In genomic region chr16:28195859-28196258, GRCh38 we compare ENCODE assay signal across 17 cellular contexts. TPM values are rescaled to one million over a fixed set of nuclear protein-coding genes. Genes with fewer than 3 reads are reported as not detected.
DNase-seq lines count a peak whose midpoint lies in the region; ATAC-seq and TF ChIP-seq lines count a peak whose summit lies in the region.
"Had no signal": no experiment of that assay in that cellular context is flagged by ENCODE, and none has a peak within 500 bp of the region (broad histone marks: within the 10 kb centered on the region; RNA-seq: fewer than 3 reads in every experiment).

No MANE protein-coding gene starts in this region.

- POLR2A ChIA-PET in CD4-positive, alpha-beta T cell (lab: Charles Lee): no interaction called here
- POLR2A ChIA-PET in naive thymus-derived CD8-positive, alpha-beta T cell (lab: Charles Lee): interaction anchor here (2.0 to 5.1 kb wide), 3 partner anchors 15 to 54 kb away, joined by 10 to 93 read pairs (median 21); partner anchors contain the start of gene XPO6

- H3K9me3 Mint-ChIP-seq in CD4-positive, alpha-beta T cell: no peaks in the 10 kb centered on the region
- no peaks in the 10 kb centered on the region for H3K9me3 Mint-ChIP-seq in GM23338
- no peaks in the 10 kb centered on the region for H3K9me3 Mint-ChIP-seq in activated T-helper 17 cell treated with anti-CD3 and anti-CD28 coated beads, Interleukin-2, amount 50 U/mL, for 72 hours
- no peaks in the 10 kb centered on the region for H3K9me3 Mint-ChIP-seq in naive thymus-derived CD8-positive, alpha-beta T cell

- peaks cover 76% of the 10 kb centered on the region for H3K4me1 Mint-ChIP-seq in CD4-positive, alpha-beta T cell (ENCODE audit: low read depth)
- peaks cover 32% of the 10 kb centered on the region for H3K4me1 Mint-ChIP-seq in GM23338
- peaks cover 46% of the 10 kb centered on the region for H3K4me1 Mint-ChIP-seq in activated T-helper 17 cell treated with anti-CD3 and anti-CD28 coated beads, Interleukin-2, amount 50 U/mL, for 72 hours
- peaks cover 41 to 81% (median 73%) of the 10 kb centered on the region in 4 donors for H3K4me1 Mint-ChIP-seq in naive thymus-derived CD8-positive, alpha-beta T cell

- H3K79me2 ChIP-seq in GM23338 (replicated peaks; ENCODE audit: insufficient read depth): peaks cover 100% of the 10 kb centered on the region

- intact Hi-C loops in CD4-positive, alpha-beta T cell (cut with DNase I, micrococcal nuclease): no loop called here

- H3K27me3 ChIP-seq in CD4-positive, alpha-beta T cell (ENCODE audit: control insufficient read depth, insufficient read depth, low read length): no peaks in the 10 kb centered on the region
- H3K27me3 ChIP-seq in GM23338 (ENCODE audit: insufficient read depth): no peaks in the 10 kb centered on the region
- H3K27me3 ChIP-seq: BLaER1, breast epithelium, tibial artery had no signal

- H4K20me1 ChIP-seq in GM23338 (replicated peaks; ENCODE audit: insufficient read depth): peaks cover 75% of the 10 kb centered on the region

- peaks cover 26% of the 10 kb centered on the region for H3K4me1 ChIP-seq in GM23338 (ENCODE audit: insufficient read depth)
- H3K4me1 ChIP-seq: breast epithelium had no signal

- H3K36me3 ChIP-seq in GM23338 (ENCODE audit: insufficient read depth): no peaks in the 10 kb centered on the region; the same call in 1 of the 2 replicates
- H3K36me3 ChIP-seq: breast epithelium had no signal

- ATAC-seq in CD4-positive, alpha-beta T cell (ENCODE audit: poor library complexity): no peak
- no peak for ATAC-seq in GM23338
- no peak for ATAC-seq in activated T-helper 17 cell treated with anti-CD3 and anti-CD28 coated beads, Interleukin-2, amount 50 U/mL, for 72 hours (replicated peaks)
- ATAC-seq in naive thymus-derived CD8-positive, alpha-beta T cell: no peak
- ATAC-seq: esophagus mucosa, left lobe of liver had no signal

- H2AFZ ChIP-seq in GM23338: no peak overlapping the region

- no peak for DNase-seq in CD4-positive, alpha-beta T cell
- DNase-seq in GM23338 (ENCODE audit: low spot score) (no peak), HuH-7 (ENCODE audit: low spot score) (no peak), NCI-H187 (lab: John Stamatoyannopoulos, UW) (no peak), islet precursor cell (no peak)
- DNase-seq in naive thymus-derived CD8-positive, alpha-beta T cell: no peak
- DNase-seq: dermis blood vessel endothelial cell, NCI-H1930, NCI-H526 treated with DMSO at 0.1 percent for 48 hours, posterior cingulate gyrus, tibial artery had no signal

- H3K9me2 ChIP-seq in GM23338 (ENCODE audit: insufficient read depth): no peaks in the 10 kb centered on the region

- peak overlapping the region; percentile 93 for H3K27ac Mint-ChIP-seq in CD4-positive, alpha-beta T cell
- no peak overlapping the region for H3K27ac Mint-ChIP-seq in GM23338
- peak overlapping the region; percentile 88 for H3K27ac Mint-ChIP-seq in activated T-helper 17 cell treated with anti-CD3 and anti-CD28 coated beads, Interleukin-2, amount 50 U/mL, for 72 hours
- H3K27ac Mint-ChIP-seq in naive thymus-derived CD8-positive, alpha-beta T cell: peak overlapping the region; percentile 63 to 100 (median 98)

- peaks cover 71% of the 10 kb centered on the region for H3K36me3 Mint-ChIP-seq in CD4-positive, alpha-beta T cell (ENCODE audit: low read depth)
- H3K36me3 Mint-ChIP-seq in GM23338 (ENCODE audit: low read depth): peaks cover 20% of the 10 kb centered on the region
- H3K36me3 Mint-ChIP-seq in activated T-helper 17 cell treated with anti-CD3 and anti-CD28 coated beads, Interleukin-2, amount 50 U/mL, for 72 hours (ENCODE audit: low read depth): peaks cover 65% of the 10 kb centered on the region
- H3K36me3 Mint-ChIP-seq in naive thymus-derived CD8-positive, alpha-beta T cell: peaks cover 3 to 35% (median 17%) of the 10 kb centered on the region in 3 donors

- H3K4me2 ChIP-seq in GM23338: no peak overlapping the region
- H3K4me2 ChIP-seq: BLaER1 had no signal

- TF ChIP-seq CTCF in CD4-positive, alpha-beta T cell (IDR thresholded peaks at IDR 0.05): no peak
- no peak for TF ChIP-seq CTCF in GM23338 (conservative IDR thresholded peaks at IDR 0.05; ENCODE audit: low read depth in 2 of 2)

- CTCF ChIA-PET in CD4-positive, alpha-beta T cell (lab: Charles Lee): no interaction called here

- H3K4me3 Mint-ChIP-seq in CD4-positive, alpha-beta T cell: peak overlapping the region; percentile 11
- no peak overlapping the region for H3K4me3 Mint-ChIP-seq in GM23338
- H3K4me3 Mint-ChIP-seq in activated T-helper 17 cell treated with anti-CD3 and anti-CD28 coated beads, Interleukin-2, amount 50 U/mL, for 72 hours: peak overlapping the region; percentile 84
- H3K4me3 Mint-ChIP-seq in naive thymus-derived CD8-positive, alpha-beta T cell: peak overlapping the region in 8 of 10 donors; percentile 0 to 57 (median 10)

- no peaks in the 10 kb centered on the region for H3F3A ChIP-seq in GM23338 (replicated peaks; ENCODE audit: low read depth)

- H3K27me3 Mint-ChIP-seq in CD4-positive, alpha-beta T cell: no peaks in the 10 kb centered on the region
- H3K27me3 Mint-ChIP-seq in GM23338 (ENCODE audit: insufficient read depth, low read depth, poor library complexity): peaks cover 4% of the 10 kb centered on the region
- H3K27me3 Mint-ChIP-seq in activated T-helper 17 cell treated with anti-CD3 and anti-CD28 coated beads, Interleukin-2, amount 50 U/mL, for 72 hours: no peaks in the 10 kb centered on the region
- H3K27me3 Mint-ChIP-seq in naive thymus-derived CD8-positive, alpha-beta T cell: no peaks in the 10 kb centered on the region

- peak overlapping the region; percentile 89 for H3K27ac ChIP-seq in CD4-positive, alpha-beta T cell (ENCODE audit: low read depth, low read length)
- peak overlapping the region; percentile 42; the same call in 1 of the 2 replicates for H3K27ac ChIP-seq in GM23338 (ENCODE audit: low read depth)
- H3K27ac ChIP-seq: BLaER1, breast epithelium, tibial artery had no signal

- H3K9me3 ChIP-seq in CD4-positive, alpha-beta T cell (ENCODE audit: control insufficient read depth, low read length): no peaks in the 10 kb centered on the region
- H3K9me3 ChIP-seq: BLaER1, breast epithelium, tibial artery had no signal

- H3K4me3 ChIP-seq in GM23338: no peak overlapping the region
- H3K4me3 ChIP-seq: BLaER1, breast epithelium, skin epidermis, tibial artery had no signal

TF ChIP-seq in GM23338, 12 proteins besides CTCF, POLR2A, EP300 and RAD21 (continues in another document):
- TF ChIP-seq CREB1 (CRISPR knock-in tag; IDR thresholded peaks at IDR 0.05; ENCODE audit: low read depth) (no peak), EZH2 (IDR thresholded peaks at IDR 0.05; ENCODE audit: low read depth, unreplicated experiment) (no peak), POLR2AphosphoS5 (IDR thresholded peaks at IDR 0.05; ENCODE audit: low read depth) (no peak), EZH2phosphoT487 (IDR thresholded peaks at IDR 0.05; ENCODE audit: unreplicated experiment) (no peak), NANOG (IDR thresholded peaks at IDR 0.05; ENCODE audit: borderline replicate concordance) (no peak)
- TF ChIP-seq, protein P1, sequence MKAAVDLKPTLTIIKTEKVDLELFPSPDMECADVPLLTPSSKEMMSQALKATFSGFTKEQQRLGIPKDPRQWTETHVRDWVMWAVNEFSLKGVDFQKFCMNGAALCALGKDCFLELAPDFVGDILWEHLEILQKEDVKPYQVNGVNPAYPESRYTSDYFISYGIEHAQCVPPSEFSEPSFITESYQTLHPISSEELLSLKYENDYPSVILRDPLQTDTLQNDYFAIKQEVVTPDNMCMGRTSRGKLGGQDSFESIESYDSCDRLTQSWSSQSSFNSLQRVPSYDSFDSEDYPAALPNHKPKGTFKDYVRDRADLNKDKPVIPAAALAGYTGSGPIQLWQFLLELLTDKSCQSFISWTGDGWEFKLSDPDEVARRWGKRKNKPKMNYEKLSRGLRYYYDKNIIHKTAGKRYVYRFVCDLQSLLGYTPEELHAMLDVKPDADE (IDR thresholded peaks at IDR 0.05): no peak

RNA-seq across cellular contexts. Expression of gene XPO6, which starts 15.9 kb away (rescaled TPM):
- 100 to 1,000 TPM; 378 to 390 TPM for total RNA-seq in CD4-positive, alpha-beta T cell
- 116 and 178 TPM in 2 replicates for total RNA-seq in GM23338 (2014; rRNA removed; shearing (Covaris generic))
- polyA plus RNA-seq in GM23338 (2016; fragmentation: Nextera tagmentation; extraction: Ambion mirVana): 83.9 and 89.8 TPM in 2 replicates
- 100 to 1,000 TPM; 238 to 263 TPM for total RNA-seq in activated T-helper 17 cell treated with anti-CD3 and anti-CD28 coated beads, Interleukin-2, amount 50 U/mL, for 72 hours
- 100 to 1,000 TPM; 445 to 470 TPM for total RNA-seq in naive thymus-derived CD8-positive, alpha-beta T cell
- polyA plus RNA-seq in naive thymus-derived CD8-positive, alpha-beta T cell: 100 to 1,000 TPM in 1 of 3 donors, 10 to 100 TPM in 2; 90.2 to 109 (median 96.4) TPM
